Comparison of ENCODE assay signal across 9 cellular contexts in genomic region chr6:28351493-28351925, GRCh38. TPM values are rescaled to one million over a fixed set of nuclear protein-coding genes. Genes with fewer than 3 reads are reported as not detected.
DNase-seq lines count a peak whose midpoint lies in the region; ATAC-seq, FAIRE-seq and TF ChIP-seq lines count a peak whose summit lies in the region.
"Had no signal": no experiment of that assay in that cellular context is flagged by ENCODE, and none has a peak within 500 bp of the region (broad histone marks: within the 10 kb centered on the region; RNA-seq: fewer than 3 reads in every experiment).

No MANE protein-coding gene starts in this region.

- H3K27me3 Mint-ChIP-seq in CD14-positive monocyte (ENCODE audit: low read depth in 3 of 3) = peaks cover 0 to 3% (median under 1%) of the 10 kb centered on the region in 3 donors

- FAIRE-seq in endothelial cell of umbilical vein (lab: Jason Lieb, UNC) = no peak

- H2AFZ ChIP-seq in OCI-LY1 (ENCODE audit: low read length) (no peak overlapping the region), endothelial cell of umbilical vein (ENCODE audit: low read depth, low read length) (no peak overlapping the region)

- CTCF ChIA-PET in endothelial cell of umbilical vein (lab: Charles Lee) = interaction anchor here (1.1 to 1.4 kb wide), 2 partner anchors 32 to 211 kb away, joined by 4 to 5 read pairs; no protein-coding TSS in a partner anchor

- no peaks in the 10 kb centered on the region for H3K27me3 ChIP-seq in DOHH2 (ENCODE audit: control insufficient read depth, low read length)
- no peaks in the 10 kb centered on the region for H3K27me3 ChIP-seq in OCI-LY1 (ENCODE audit: insufficient read depth, low read length)
- H3K27me3 ChIP-seq in endothelial cell of umbilical vein (ENCODE audit: control insufficient read depth in 2 of 2, insufficient read depth in 2 of 2, low read length in 2 of 2) = no peaks in the 10 kb centered on the region
- no peaks in the 10 kb centered on the region for H3K27me3 ChIP-seq in gastrocnemius medialis

- no peaks in the 10 kb centered on the region for H3K9me2 ChIP-seq in DOHH2 (replicated peaks; ENCODE audit: control insufficient read depth, low read length)
- H3K9me2 ChIP-seq in OCI-LY1 (ENCODE audit: low read depth, low read length) = no peaks in the 10 kb centered on the region

- H3F3A ChIP-seq in DOHH2 (ENCODE audit: control insufficient read depth, insufficient read depth) (no peaks in the 10 kb centered on the region), OCI-LY1 (ENCODE audit: insufficient read depth, low read length) (no peaks in the 10 kb centered on the region)

- H3K9ac ChIP-seq in OCI-LY1 (ENCODE audit: low read length) (no peak overlapping the region), endothelial cell of umbilical vein (replicated peaks; ENCODE audit: extremely low read depth, insufficient read depth, low read length) (no peak overlapping the region)

- TF ChIP-seq POLR2A in endothelial cell of umbilical vein (IDR thresholded peaks at IDR 0.05; ENCODE audit: low read depth, low read length) (no peak), gastrocnemius medialis (IDR thresholded peaks at IDR 0.05) (no peak)

- H3K4me1 ChIP-seq in DOHH2 (ENCODE audit: control insufficient read depth, low read length) = peaks cover 31% of the 10 kb centered on the region
- H3K4me1 ChIP-seq in OCI-LY1 (ENCODE audit: insufficient read depth, low read length, severe bottlenecking) = peaks cover 30% of the 10 kb centered on the region
- peaks cover 32% of the 10 kb centered on the region for H3K4me1 ChIP-seq in endothelial cell of umbilical vein (ENCODE audit: control insufficient read depth, extremely low read depth, insufficient read depth, low read length)
- H3K4me1 ChIP-seq in gastrocnemius medialis = peaks cover 32 to 56% of the 10 kb centered on the region in 2 donors

- TF ChIP-seq CTCF in DOHH2 (IDR thresholded peaks at IDR 0.05; ENCODE audit: low read depth, low read length, poor library complexity, severe bottlenecking) = no peak
- no peak for TF ChIP-seq CTCF in OCI-LY1 (IDR thresholded peaks at IDR 0.05; ENCODE audit: low read length)
- TF ChIP-seq CTCF in endothelial cell of umbilical vein (IDR thresholded peaks at IDR 0.05; ENCODE audit: extremely low read depth in 1 of 2, insufficient read depth in 1 of 2, low read depth in 1 of 2, low read length in 2 of 2) = no peak
- TF ChIP-seq CTCF in gastrocnemius medialis (IDR thresholded peaks at IDR 0.05 in 4 of 5, conservative IDR thresholded peaks at IDR 0.05 in 1 of 5) = no peak
- no peak for TF ChIP-seq CTCF in CD14-positive monocyte (IDR thresholded peaks at IDR 0.05)

- peaks cover 0 to 3% of the 10 kb centered on the region in 2 donors for H3K36me3 Mint-ChIP-seq in CD14-positive monocyte

- in situ Hi-C loops in gastrocnemius medialis (cut with MboI; ENCODE audit: low sequenced_read_pairs in 4 of 4) = loop anchor here (10.0 to 25.0 kb wide), 3 partner anchors 87 to 1189 kb away; partner anchors contain the start of gene ZSCAN26 (in 3 of the 4)

- DNase-seq in endothelial cell of umbilical vein (ENCODE audit: low read depth, low spot score) (no peak), gastrocnemius medialis (no peak), CD14-positive monocyte (ENCODE audit: low spot score) (no peak), SHP77 treated with DMSO at 0.1 percent for 48 hours (lab: John Stamatoyannopoulos, UW) (no peak)
- no peak for DNase-seq in activated CD8-positive, alpha-beta memory T cell treated with anti-CD3 and anti-CD28 coated beads, Interleukin-2, amount 50 U/mL, for 48 hours
- DNase-seq: activated effector memory CD4-positive, alpha-beta T cell treated with Interleukin-2 at 50 U/mL for 16 hours; NCI-H526 treated with DMSO at 0.1 percent for 48 hours had no signal

- dilution Hi-C loops in endothelial cell of umbilical vein (cut with MboI; ENCODE audit: extremely low pct_ligation_motif_present, low sequenced_read_pairs) = no loop called here

- intact Hi-C loops in endothelial cell of umbilical vein (cut with micrococcal nuclease) (no loop called here), gastrocnemius medialis (cut with DNase I; ENCODE audit: low total_unique reads) (loop anchor here (5.0 to 10.0 kb wide), 2 partner anchors 546 to 1217 kb away; a partner anchor contains a TSS), CD14-positive monocyte (cut with micrococcal nuclease) (loop anchor here in 1 of 2 donors (10.0 kb wide), 1 partner anchor 207 kb away; the partner anchor contains the start of gene ZKSCAN8)

- no peak overlapping the region for H3K4me3 Mint-ChIP-seq in CD14-positive monocyte

- no peaks in the 10 kb centered on the region for H3K9me3 Mint-ChIP-seq in CD14-positive monocyte

- no peak for ATAC-seq in gastrocnemius medialis

- H3K27ac Mint-ChIP-seq in CD14-positive monocyte = peak overlapping the region in 1 of 7 donors; percentile 16

- no peaks in the 10 kb centered on the region for H3K9me1 ChIP-seq in endothelial cell of umbilical vein (replicated peaks; ENCODE audit: control insufficient read depth, extremely low read depth, insufficient read depth, low read length)

- H3K79me2 ChIP-seq in DOHH2 (ENCODE audit: control insufficient read depth, low read length) = peaks cover 42% of the 10 kb centered on the region
- H3K79me2 ChIP-seq in OCI-LY1 (ENCODE audit: insufficient read depth, low read length) = peaks cover 16% of the 10 kb centered on the region
- H3K79me2 ChIP-seq in endothelial cell of umbilical vein (ENCODE audit: control insufficient read depth, insufficient read depth, low read length) = peaks cover 27% of the 10 kb centered on the region

- H3K36me3 ChIP-seq in DOHH2 (ENCODE audit: control insufficient read depth, low read length) (peaks cover 8% of the 10 kb centered on the region), OCI-LY1 (ENCODE audit: insufficient read depth, low read length) (peaks cover 20% of the 10 kb centered on the region), endothelial cell of umbilical vein (ENCODE audit: control insufficient read depth in 2 of 2, extremely low read depth in 1 of 2, insufficient read depth in 2 of 2, low read length in 2 of 2) (no peaks in the 10 kb centered on the region), gastrocnemius medialis (no peaks in the 10 kb centered on the region)

- H3K4me2 ChIP-seq in DOHH2 (ENCODE audit: low read length) = peak overlapping the region; percentile 68
- H3K4me2 ChIP-seq in OCI-LY1 (ENCODE audit: low read length) = peak overlapping the region; percentile 94
- peak overlapping the region; percentile 99 for H3K4me2 ChIP-seq in endothelial cell of umbilical vein (ENCODE audit: insufficient read depth, low read length)

- H3K27ac ChIP-seq in DOHH2 (ENCODE audit: low read depth, low read length) = no peak overlapping the region
- no peak overlapping the region for H3K27ac ChIP-seq in OCI-LY1 (ENCODE audit: low read depth, low read length, poor library complexity, severe bottlenecking)
- H3K27ac ChIP-seq in endothelial cell of umbilical vein (ENCODE audit: insufficient read depth, low read depth, low read length) = no peak overlapping the region
- peak overlapping the region in 3 of 4 donors; percentile 23 to 82 (median 77) for H3K27ac ChIP-seq in gastrocnemius medialis

- H3K4me3 ChIP-seq in DOHH2 (ENCODE audit: low read length) (peak overlapping the region; percentile 82), OCI-LY1 (ENCODE audit: low read depth, low read length, poor library complexity, severe bottlenecking) (peak overlapping the region; percentile 92), endothelial cell of umbilical vein (replicated peaks in 1 of 3; ENCODE audit: insufficient read depth in 1 of 3, low read depth in 1 of 3, low read length in 3 of 3) (peak overlapping the region in 1 of 3 experiments; percentile 86), gastrocnemius medialis (peak overlapping the region in 1 of 4 donors; percentile 91)

- H3K4me1 Mint-ChIP-seq in CD14-positive monocyte = peaks cover 31% of the 10 kb centered on the region

- H4K20me1 ChIP-seq in DOHH2 (ENCODE audit: control insufficient read depth, insufficient read depth, low read depth, low read length) (no peaks in the 10 kb centered on the region), OCI-LY1 (ENCODE audit: insufficient read depth, low read length) (no peaks in the 10 kb centered on the region), endothelial cell of umbilical vein (replicated peaks; ENCODE audit: control insufficient read depth, extremely low read depth, insufficient read depth, low read length) (no peaks in the 10 kb centered on the region)

- peaks cover 8% of the 10 kb centered on the region; the same call in 1 of the 2 replicates for H3K9me3 ChIP-seq in DOHH2 (ENCODE audit: control insufficient read depth, insufficient read depth, low read length)
- H3K9me3 ChIP-seq in OCI-LY1 (ENCODE audit: low read length) = peaks cover 8% of the 10 kb centered on the region; the same call in 1 of the 2 replicates
- no peaks in the 10 kb centered on the region for H3K9me3 ChIP-seq in endothelial cell of umbilical vein (replicated peaks; ENCODE audit: control insufficient read depth, insufficient read depth, low read length)
- no peaks in the 10 kb centered on the region for H3K9me3 ChIP-seq in gastrocnemius medialis

- POLR2A ChIA-PET in endothelial cell of umbilical vein (lab: Charles Lee) = interaction anchor here (0.7 kb wide), 1 partner anchor 16 kb away, joined by 3 read pairs; no protein-coding TSS in a partner anchor

- BruUV-seq in endothelial cell of umbilical vein (replicated peaks; lab: Mats Ljungman, UMichigan) = no TSS peak

RNA-seq across cellular contexts. Expression of gene ZKSCAN3, which starts 1.8 kb away (rescaled TPM):
- 4.9 and 6.9 TPM in 2 replicates for total RNA-seq in endothelial cell of umbilical vein
- 2.5 and 2.7 TPM in 2 replicates for polyA plus RNA-seq in endothelial cell of umbilical vein
- 2.2 and 2.5 TPM in 2 replicates for polyA plus RNA-seq in endothelial cell of umbilical vein (2011; cell fraction: cytosol; rRNA removed)
- 4.1 and 4.6 TPM in 2 replicates for polyA plus RNA-seq in endothelial cell of umbilical vein (2011; cell fraction: nucleus; rRNA removed)
- polyA plus RNA-seq in endothelial cell of umbilical vein (2012) = 2.2 and 2.6 TPM in 2 replicates
- polyA minus RNA-seq in endothelial cell of umbilical vein = 3.4 and 3.5 TPM in 2 replicates
- polyA minus RNA-seq in endothelial cell of umbilical vein (2011; cell fraction: cytosol; rRNA and poly(A)+ RNA removed) = 0.82 TPM
- 2.2 and 2.8 TPM in 2 replicates for polyA minus RNA-seq in endothelial cell of umbilical vein (2011; cell fraction: nucleus; rRNA and poly(A)+ RNA removed)
- total RNA-seq in gastrocnemius medialis = 1 to 10 TPM; 1.5 to 4.5 (median 2.4) TPM
- polyA plus RNA-seq in CD14-positive monocyte = 1 to 10 TPM in 1 of 2 donors, under 1 TPM in 1; 0.36 to 1.6 TPM

RNA-seq across cellular contexts. Expression of gene ZSCAN31, which starts 15.6 kb away (rescaled TPM):
- total RNA-seq in endothelial cell of umbilical vein (19.5 and 23.0 TPM in 2 replicates), gastrocnemius medialis (10 to 100 TPM in 2 of 4 donors, 1 to 10 TPM in 2; 2.4 to 14.1 (median 7.5) TPM)
- polyA plus RNA-seq in endothelial cell of umbilical vein (11.0 and 12.9 TPM in 2 replicates), CD14-positive monocyte (under 1 TPM in 1 of 2 donors, not detected in 1; 0.25 TPM)
- polyA plus RNA-seq in endothelial cell of umbilical vein (2011; cell fraction: cytosol; rRNA removed) = 19.9 and 24.1 TPM in 2 replicates
- 45.5 and 49.6 TPM in 2 replicates for polyA plus RNA-seq in endothelial cell of umbilical vein (2011; cell fraction: nucleus; rRNA removed)
- 18.0 and 26.7 TPM in 2 replicates for polyA plus RNA-seq in endothelial cell of umbilical vein (2012)
- polyA minus RNA-seq in endothelial cell of umbilical vein = 22.5 and 27.7 TPM in 2 replicates
- polyA minus RNA-seq in endothelial cell of umbilical vein (2011; cell fraction: cytosol; rRNA and poly(A)+ RNA removed) = 6.3 TPM
- 14.4 and 18.7 TPM in 2 replicates for polyA minus RNA-seq in endothelial cell of umbilical vein (2011; cell fraction: nucleus; rRNA and poly(A)+ RNA removed)

RNA-seq across cellular contexts. Expression of gene ZSCAN12, which starts 48.0 kb away (rescaled TPM):
- total RNA-seq in endothelial cell of umbilical vein = 4.2 and 4.4 TPM in 2 replicates
- polyA plus RNA-seq in endothelial cell of umbilical vein = 1.1 and 1.3 TPM in 2 replicates
- 1.3 and 1.4 TPM in 2 replicates for polyA plus RNA-seq in endothelial cell of umbilical vein (2011; cell fraction: cytosol; rRNA removed)
- 3.3 and 4.0 TPM in 2 replicates for polyA plus RNA-seq in endothelial cell of umbilical vein (2011; cell fraction: nucleus; rRNA removed)
- 1.5 and 1.6 TPM in 2 replicates for polyA plus RNA-seq in endothelial cell of umbilical vein (2012)
- 3.0 and 3.3 TPM in 2 replicates for polyA minus RNA-seq in endothelial cell of umbilical vein
- polyA minus RNA-seq in endothelial cell of umbilical vein (2011; cell fraction: cytosol; rRNA and poly(A)+ RNA removed) = 3.3 TPM
- 3.6 and 5.3 TPM in 2 replicates for polyA minus RNA-seq in endothelial cell of umbilical vein (2011; cell fraction: nucleus; rRNA and poly(A)+ RNA removed)
- total RNA-seq in gastrocnemius medialis = 1 to 10 TPM in 1 of 4 donors, under 1 TPM in 3; 0.42 to 1.9 (median 0.63) TPM
- under 1 TPM; 0.50 to 0.73 TPM for polyA plus RNA-seq in CD14-positive monocyte

Comparison
In these comparisons a context has a peak if more than half of its experiments do, and no peak if none do; other contexts are left out.
1. H3K27ac ChIP-seq: peak in gastrocnemius medialis (3 of 4); none in DOHH2 (single experiment), OCI-LY1 (single experiment) and endothelial cell of umbilical vein (single experiment).
2. Peak in every context shown above with its lines, with median percentiles within 50 percentile points of each other: H3K4me2 ChIP-seq.